ENCODE assay signal across 34 cellular contexts in the genomic region with DNA sequence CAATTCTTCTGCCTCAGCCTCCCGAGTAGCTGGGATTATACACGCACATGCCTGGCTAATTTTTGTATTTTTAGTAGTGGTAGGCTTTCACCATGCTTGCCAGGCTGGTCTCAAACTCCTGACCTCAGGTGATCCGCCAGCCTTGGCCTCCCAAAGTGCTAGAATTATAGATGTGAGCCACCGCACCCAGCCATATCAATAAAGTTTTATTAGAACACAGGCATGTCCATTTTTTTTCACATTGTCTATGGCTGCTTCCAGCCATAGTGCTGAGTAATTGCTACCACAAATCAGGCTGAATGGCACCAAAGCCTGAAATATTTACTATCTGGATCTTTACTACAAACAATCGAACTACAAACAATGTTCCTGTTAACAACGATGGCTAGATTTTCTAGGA.
"Had no signal": no experiment of that assay in that cellular context is flagged by ENCODE, and none has a peak within 500 bp of the region (broad histone marks: within the 10 kb centered on the region; RNA-seq: fewer than 3 reads in every experiment).

No MANE protein-coding gene starts in this region.

- H3K4me3 ChIP-seq: adrenal gland, body of pancreas, cardiac muscle cell had no signal

- H3K9me3 ChIP-seq: adrenal gland, body of pancreas had no signal

- DNase-seq: activated B cell treated with CpG ODN at 0.5 μM for 24 hours; activated CD4-positive, alpha-beta memory T cell treated with anti-CD3 and anti-CD28 coated beads for 36 hours; activated CD4-positive, alpha-beta T cell treated with anti-CD3 and anti-CD28 coated beads for 4 hours; activated CD4-positive, alpha-beta T cell treated with anti-CD3 and anti-CD28 coated beads, Interleukin-2, amount 10 ng/mL, durations not matched to agents 24 days and 14 days; activated CD4-positive, alpha-beta T cell treated with anti-CD3 and anti-CD28 coated beads, Interleukin-2, amount 50 U/mL, for 1 hour; activated CD4-positive, alpha-beta T cell treated with anti-CD3 and anti-CD28 coated beads, Interleukin-2, amount 50 U/mL, for 4 hours; activated CD4-positive, CD25-positive, alpha-beta regulatory T cell treated with anti-CD3 and anti-CD28 coated beads, Interleukin-2, amount 50 U/mL, for 72 hours; activated CD8-positive, alpha-beta memory T cell treated with anti-CD3 and anti-CD28 coated beads, Interleukin-2, amount 50 U/mL, for 4 hours; activated CD8-positive, alpha-beta T cell treated with anti-CD3 and anti-CD28 coated beads for 36 hours; activated effector memory CD4-positive, alpha-beta T cell treated with anti-CD3 and anti-CD28 coated beads, Interleukin-2, amount 50 U/mL, for 16 hours; activated gamma-delta T cell treated with Interleukin-2 at 50 U/mL for 16 hours; activated naive CD4-positive, alpha-beta T cell; activated naive CD4-positive, alpha-beta T cell treated with anti-CD3 and anti-CD28 coated beads for 36 hours; activated naive CD4-positive, alpha-beta T cell treated with anti-CD3 and anti-CD28 coated beads, Interleukin-2, amount 50 U/mL, for 16 hours; activated naive CD8-positive, alpha-beta T cell treated with anti-CD3 and anti-CD28 coated beads for 36 hours; activated T-cell treated with anti-CD3 and anti-CD28 coated beads for 4 hours; activated T-cell treated with anti-CD3 and anti-CD28 coated beads, Interleukin-2, amount 50 U/mL, for 1 hour; activated T-cell treated with anti-CD3 and anti-CD28 coated beads, Interleukin-2, amount 50 U/mL, for 4 hours; activated T-cell treated with anti-CD3 and anti-CD28 coated beads, Interleukin-2, amount 50 U/mL, for 72 hours; adrenal gland; amniotic stem cell; aorta; body of pancreas; brain microvascular endothelial cell; caudate nucleus; cerebellar nuclear complex; T-helper 17 cell had no signal

- H3K4me1 ChIP-seq: adrenal gland, body of pancreas had no signal

- H3K27ac ChIP-seq: adrenal gland, body of pancreas, brain microvascular endothelial cell, cardiac muscle cell, VCaP had no signal

- H3K27me3 ChIP-seq: adrenal gland, body of pancreas, brain microvascular endothelial cell had no signal

- FAIRE-seq: astrocyte, bronchial epithelial cell, TTC549 had no signal

- ATAC-seq: activated CD8-positive, alpha-beta T cell treated with anti-CD3 and anti-CD28 coated beads for 36 hours; activated naive CD4-positive, alpha-beta T cell treated with anti-CD3 and anti-CD28 coated beads, Interleukin-2, amount 50 U/mL, for 72 hours; activated T-cell treated with anti-CD3 and anti-CD28 coated beads, Interleukin-2, amount 50 U/mL, for 4 hours; activated T-cell treated with anti-CD3 and anti-CD28 coated beads, Interleukin-2, amount 50 U/mL, for 72 hours; activated T-helper 17 cell treated with anti-CD3 and anti-CD28 coated beads, Interleukin-2, amount 50 U/mL, for 72 hours; body of pancreas; T-helper 17 cell had no signal

- H3K36me3 ChIP-seq: adrenal gland, brain microvascular endothelial cell, cardiac muscle cell had no signal
